In the genomic region with DNA sequence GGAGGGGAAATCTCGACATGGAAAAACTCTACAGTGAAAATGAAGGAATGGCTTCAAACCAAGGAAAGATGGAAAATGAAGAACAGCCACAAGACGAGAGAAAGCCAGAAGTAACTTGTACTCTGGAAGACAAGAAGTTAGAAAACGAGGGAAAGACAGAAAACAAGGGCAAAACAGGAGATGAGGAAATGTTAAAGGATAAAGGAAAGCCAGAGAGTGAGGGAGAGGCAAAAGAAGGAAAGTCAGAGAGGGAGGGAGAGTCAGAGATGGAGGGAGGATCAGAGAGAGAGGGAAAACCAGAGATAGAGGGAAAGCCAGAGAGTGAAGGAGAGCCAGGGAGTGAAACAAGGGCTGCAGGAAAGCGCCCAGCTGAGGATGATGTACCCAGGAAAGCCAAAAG, we compare ENCODE assay signal across 9 cellular contexts. TPM values are rescaled to one million over a fixed set of nuclear protein-coding genes. Genes with fewer than 3 reads are reported as not detected.
A peak's percentile ranks its signal among the peaks of the same experiment; 100 is the strongest.
DNase-seq lines count a peak whose midpoint lies in the region; FAIRE-seq and TF ChIP-seq lines count a peak whose summit lies in the region.
"Had no signal": no experiment of that assay in that cellular context is flagged by ENCODE, and none has a peak within 500 bp of the region (broad histone marks: within the 10 kb centered on the region; RNA-seq: fewer than 3 reads in every experiment).

No MANE protein-coding gene starts in this region.

- H3K27me3 ChIP-seq in CD8-positive, alpha-beta memory T cell (ENCODE audit: insufficient read depth, low read length, poor library complexity, severe bottlenecking): no peaks in the 10 kb centered on the region
- H3K27me3 ChIP-seq in SJSA1 (replicated peaks): no peaks in the 10 kb centered on the region
- no peaks in the 10 kb centered on the region for H3K27me3 ChIP-seq in rectal smooth muscle tissue (ENCODE audit: control insufficient read depth, insufficient read depth, low read length)

- no peaks in the 10 kb centered on the region for H3K4me1 ChIP-seq in CD8-positive, alpha-beta memory T cell (ENCODE audit: insufficient read depth, low read length)
- H3K4me1 ChIP-seq in SJSA1 (replicated peaks) (peaks cover 3% of the 10 kb centered on the region; the same call in 1 of the 2 replicates), rectal smooth muscle tissue (ENCODE audit: control insufficient read depth, insufficient read depth, low read length) (no peaks in the 10 kb centered on the region), kidney (ENCODE audit: control insufficient read depth in 1 of 2, insufficient read depth in 1 of 2, low read depth in 1 of 2, low read length in 2 of 2) (no peaks in the 10 kb centered on the region)

- no peak for FAIRE-seq in kidney (lab: Jason Lieb, UNC)

- no peak overlapping the region for H3K4me3 ChIP-seq in CD8-positive, alpha-beta memory T cell (ENCODE audit: low read length)
- H3K4me3 ChIP-seq in SJSA1 (0 out of 2 replicates have a peak overlapping the region, but pooled peaks have one; percentile 54), fibroblast of mammary gland (ENCODE audit: control insufficient read depth, low read depth, low read length) (peak overlapping the region; percentile 70), rectal smooth muscle tissue (ENCODE audit: low read length) (peak overlapping the region; percentile 93), kidney (ENCODE audit: low read length in 2 of 2) (peak overlapping the region in 1 of 2 donors; percentile 85)

- H3K27me3 Mint-ChIP-seq in CD8-positive, alpha-beta memory T cell: peaks cover 0 to 4% of the 10 kb centered on the region in 2 donors

- POLR2A ChIA-PET in CD8-positive, alpha-beta memory T cell (lab: Charles Lee): no interaction called here

- H3K9me3 Mint-ChIP-seq in CD8-positive, alpha-beta memory T cell: no peaks in the 10 kb centered on the region
- H3K9me3 Mint-ChIP-seq: T-helper 2 cell treated with Interferon-gamma antibody and Interleukin-4, amounts not matched to agents 5 μg/mL and 100 μg/mL, for 36 hours had no signal

- H3K4me1 Mint-ChIP-seq in CD8-positive, alpha-beta memory T cell: peaks cover 17 to 27% (median 20%) of the 10 kb centered on the region in 3 donors

- intact Hi-C loops in kidney (cut with DNase I): no loop called here

- H3K27ac Mint-ChIP-seq in CD8-positive, alpha-beta memory T cell: peak overlapping the region in 6 of 8 donors; percentile 20 to 95 (median 70)
- H3K27ac Mint-ChIP-seq: T-helper 2 cell treated with Interferon-gamma antibody and Interleukin-4, amounts not matched to agents 5 μg/mL and 100 μg/mL, for 36 hours had no signal

- no peak for TF ChIP-seq CTCF in fibroblast of mammary gland (conservative IDR thresholded peaks at IDR 0.05; ENCODE audit: control insufficient read depth, insufficient read depth, low read depth, low read length)
- TF ChIP-seq CTCF in kidney (IDR thresholded peaks at IDR 0.05; ENCODE audit: borderline replicate concordance, extremely low read depth, insufficient read depth): no peak
- no peak for TF ChIP-seq CTCF in GM10266 (IDR thresholded peaks at IDR 0.05; ENCODE audit: control insufficient read depth, insufficient read depth, low read depth, missing control alignments)

- CTCF ChIA-PET in CD8-positive, alpha-beta memory T cell (lab: Charles Lee): no interaction called here

- no peaks in the 10 kb centered on the region for H3K36me3 ChIP-seq in CD8-positive, alpha-beta memory T cell (ENCODE audit: insufficient read depth, low read length)
- H3K36me3 ChIP-seq in SJSA1: no peaks in the 10 kb centered on the region
- no peaks in the 10 kb centered on the region for H3K36me3 ChIP-seq in rectal smooth muscle tissue (ENCODE audit: control insufficient read depth, insufficient read depth, low read length)
- H3K36me3 ChIP-seq in kidney (ENCODE audit: control insufficient read depth in 1 of 2, insufficient read depth in 2 of 2, low read length in 2 of 2): peaks cover 0 to 4% of the 10 kb centered on the region in 2 donors

- H3K27ac ChIP-seq in CD8-positive, alpha-beta memory T cell (ENCODE audit: low read depth, low read length): no peak overlapping the region
- H3K27ac ChIP-seq in SJSA1 (no peak overlapping the region), rectal smooth muscle tissue (ENCODE audit: low read depth, low read length) (peak overlapping the region; percentile 94), kidney (ENCODE audit: low read depth in 2 of 2, low read length in 2 of 2) (peak overlapping the region in 1 of 2 donors; percentile 90)

- H3K9me3 ChIP-seq in CD8-positive, alpha-beta memory T cell (ENCODE audit: low read length): no peaks in the 10 kb centered on the region
- no peaks in the 10 kb centered on the region for H3K9me3 ChIP-seq in SJSA1 (replicated peaks)
- H3K9me3 ChIP-seq in kidney (ENCODE audit: control insufficient read depth in 1 of 2, low read length in 2 of 2): no peaks in the 10 kb centered on the region

- peak overlapping the region; percentile 86 to 95 (median 90) for H3K4me3 Mint-ChIP-seq in CD8-positive, alpha-beta memory T cell

- no peak for DNase-seq in CD8-positive, alpha-beta memory T cell
- no peak for DNase-seq in SJSA1 (ENCODE audit: low read depth in 1 of 2, low spot score in 2 of 2)
- no peak for DNase-seq in fibroblast of mammary gland (ENCODE audit: low read depth)
- no peak for DNase-seq in mesenteric fat pad (ENCODE audit: low spot score)
- DNase-seq in KG1 (lab: John Stamatoyannopoulos, UW): no peak
- no peak for DNase-seq in kidney
- no peak for DNase-seq in GM10266 (ENCODE audit: extremely low spot score)

- H3K36me3 Mint-ChIP-seq in CD8-positive, alpha-beta memory T cell: peaks cover 0 to 4% (median 0%) of the 10 kb centered on the region in 3 donors

- H3K9ac ChIP-seq in rectal smooth muscle tissue (ENCODE audit: low read length) (no peak overlapping the region), kidney (ENCODE audit: low read length in 2 of 2) (peak overlapping the region in 1 of 2 donors; percentile 84)

RNA-seq across cellular contexts. Expression of a gene that starts 1.3 kb away (rescaled TPM):
- total RNA-seq in CD8-positive, alpha-beta memory T cell: 10 to 100 TPM; 10.4 to 11.2 TPM
- 19.7 TPM for polyA plus RNA-seq in CD8-positive, alpha-beta memory T cell
- 45.1 and 50.6 TPM in 2 replicates for total RNA-seq in SJSA1 (2014; rRNA removed; shearing (Covaris generic))
- total RNA-seq in mesenteric fat pad (68.1 TPM), kidney (96.8 TPM)
- polyA plus RNA-seq in kidney (ENCODE audit: insufficient read depth, low read depth, low replicate concordance): 193 TPM

RNA-seq across cellular contexts. Expression of a gene that starts 21.1 kb away (rescaled TPM):
- 1 to 10 TPM; 3.9 to 4.3 TPM for total RNA-seq in CD8-positive, alpha-beta memory T cell
- 13.1 TPM for polyA plus RNA-seq in CD8-positive, alpha-beta memory T cell
- 21.0 and 30.5 TPM in 2 replicates for total RNA-seq in SJSA1 (2014; rRNA removed; shearing (Covaris generic))
- 21.4 TPM for total RNA-seq in mesenteric fat pad
- total RNA-seq in kidney: 34.2 TPM
- polyA plus RNA-seq in kidney (ENCODE audit: insufficient read depth, low read depth, low replicate concordance): 70.1 TPM

RNA-seq across cellular contexts. Expression of a gene that starts 42.1 kb away (rescaled TPM):
- total RNA-seq in CD8-positive, alpha-beta memory T cell: 10 to 100 TPM in 1 of 2 experiments, 1 to 10 TPM in 1; 7.9 to 10.3 TPM
- polyA plus RNA-seq in CD8-positive, alpha-beta memory T cell: 19.7 TPM
- 21.5 and 42.7 TPM in 2 replicates for total RNA-seq in SJSA1 (2014; rRNA removed; shearing (Covaris generic))
- total RNA-seq in mesenteric fat pad (22.3 TPM), kidney (30.3 TPM)
- polyA plus RNA-seq in kidney (ENCODE audit: insufficient read depth, low read depth, low replicate concordance): 32.5 TPM
